Comparison of ENCODE assay signal across 8 cellular contexts in genomic region chr18:76528477-76529432, GRCh38.
A peak's percentile ranks its signal among the peaks of the same experiment; 100 is the strongest.
DNase-seq lines count a peak whose midpoint lies in the region; ATAC-seq and TF ChIP-seq lines count a peak whose summit lies in the region.

No MANE protein-coding gene starts in this region.

- H3K4me2 ChIP-seq in MM.1S (ENCODE audit: low read depth, low read length), result peak overlapping the region; percentile 30; the same call in 1 of the 2 replicates

- H3K9me3 ChIP-seq in MM.1S (replicated peaks; ENCODE audit: insufficient read depth, low read length) (no peaks in the 10 kb centered on the region), iPS-18c (ENCODE audit: control insufficient read depth, insufficient read depth, low read length) (no peaks in the 10 kb centered on the region)

- no peaks in the 10 kb centered on the region for H3K9me3 Mint-ChIP-seq in activated T-cell treated with anti-CD3 and anti-CD28 coated beads, Interleukin-2, amount 50 U/mL, for 24 hours
- H3K9me3 Mint-ChIP-seq in activated naive CD8-positive, alpha-beta T cell (ENCODE audit: low read depth), result no peaks in the 10 kb centered on the region
- H3K9me3 Mint-ChIP-seq in stimulated activated effector memory CD8-positive, alpha-beta T cell treated with anti-CD3 and anti-CD28 coated beads, Interleukin-12 subunit alpha, Interleukin-12 subunit beta, amount 100 ng/mL, for 72 hours, result no peaks in the 10 kb centered on the region

- no peaks in the 10 kb centered on the region for H3K4me1 ChIP-seq in MM.1S (ENCODE audit: low read length)

- no peaks in the 10 kb centered on the region for H4K20me1 ChIP-seq in MM.1S (ENCODE audit: insufficient read depth, low read length)

- DNase-seq in activated T-cell treated with anti-CD3 and anti-CD28 coated beads, Interleukin-2, amount 50 U/mL, for 24 hours, result no peak
- no peak for DNase-seq in activated T-cell treated with anti-CD3 and anti-CD28 coated beads, Interleukin-2, amount 50 U/mL, for 1 hour
- DNase-seq in MM.1S (no peak), GDM1 (lab: John Stamatoyannopoulos, UW) (no peak), hippocampal formation (lab: John Stamatoyannopoulos, UW) (no peak)
- DNase-seq in stimulated activated effector memory CD8-positive, alpha-beta T cell treated with anti-CD3 and anti-CD28 coated beads, Interleukin-12 subunit alpha, Interleukin-12 subunit beta, amount 100 ng/mL, for 72 hours (ENCODE audit: low spot score in 2 of 2), result no peak

- no peak overlapping the region; the same call in 1 of the 2 replicates for H3K4me3 ChIP-seq in MM.1S (ENCODE audit: low read length)
- H3K4me3 ChIP-seq in iPS-18c (ENCODE audit: insufficient read depth, low read depth, low read length), result peak overlapping the region; percentile 29; the same call in 1 of the 2 replicates

- H3K27me3 ChIP-seq in MM.1S (replicated peaks; ENCODE audit: insufficient read depth, low read length), result no peaks in the 10 kb centered on the region

- H3K27me3 Mint-ChIP-seq in activated T-cell treated with anti-CD3 and anti-CD28 coated beads, Interleukin-2, amount 50 U/mL, for 24 hours, result peaks cover 45% of the 10 kb centered on the region
- peaks cover 22% of the 10 kb centered on the region for H3K27me3 Mint-ChIP-seq in activated naive CD8-positive, alpha-beta T cell

- H2AFZ ChIP-seq in MM.1S (ENCODE audit: low read length), result no peak overlapping the region

- H3K36me3 ChIP-seq in MM.1S (replicated peaks; ENCODE audit: insufficient read depth, low read length), result no peaks in the 10 kb centered on the region

- H3K36me3 Mint-ChIP-seq in activated T-cell treated with anti-CD3 and anti-CD28 coated beads, Interleukin-2, amount 50 U/mL, for 24 hours (ENCODE audit: low read depth), result no peaks in the 10 kb centered on the region
- H3K36me3 Mint-ChIP-seq in activated naive CD8-positive, alpha-beta T cell, result no peaks in the 10 kb centered on the region
- no peaks in the 10 kb centered on the region for H3K36me3 Mint-ChIP-seq in stimulated activated effector memory CD8-positive, alpha-beta T cell treated with anti-CD3 and anti-CD28 coated beads, Interleukin-12 subunit alpha, Interleukin-12 subunit beta, amount 100 ng/mL, for 72 hours

- TF ChIP-seq CTCF in MM.1S (IDR thresholded peaks at IDR 0.05; ENCODE audit: low read length), result 0 out of 2 replicates have a peak, but pooled peaks have one; percentile 6

- no peak overlapping the region for H3K27ac ChIP-seq in MM.1S (ENCODE audit: low read length)

- peak overlapping the region; percentile 41 for H3K27ac Mint-ChIP-seq in activated T-cell treated with anti-CD3 and anti-CD28 coated beads, Interleukin-2, amount 50 U/mL, for 24 hours
- H3K27ac Mint-ChIP-seq in activated naive CD8-positive, alpha-beta T cell, result no peak overlapping the region
- peak overlapping the region; percentile 61 for H3K27ac Mint-ChIP-seq in stimulated activated effector memory CD8-positive, alpha-beta T cell treated with anti-CD3 and anti-CD28 coated beads, Interleukin-12 subunit alpha, Interleukin-12 subunit beta, amount 100 ng/mL, for 72 hours

- H3K9me2 ChIP-seq in MM.1S (replicated peaks; ENCODE audit: insufficient read depth, low read length), result no peaks in the 10 kb centered on the region

- ATAC-seq in stimulated activated effector memory CD8-positive, alpha-beta T cell treated with anti-CD3 and anti-CD28 coated beads, Interleukin-12 subunit alpha, Interleukin-12 subunit beta, amount 100 ng/mL, for 72 hours, result peak; percentile 72

- H3K4me3 Mint-ChIP-seq in activated T-cell treated with anti-CD3 and anti-CD28 coated beads, Interleukin-2, amount 50 U/mL, for 24 hours, result peak overlapping the region; percentile 67
- H3K4me3 Mint-ChIP-seq in activated naive CD8-positive, alpha-beta T cell, result peak overlapping the region; percentile 83
- peak overlapping the region; percentile 66 for H3K4me3 Mint-ChIP-seq in stimulated activated effector memory CD8-positive, alpha-beta T cell treated with anti-CD3 and anti-CD28 coated beads, Interleukin-12 subunit alpha, Interleukin-12 subunit beta, amount 100 ng/mL, for 72 hours

- H3K4me1 Mint-ChIP-seq in activated T-cell treated with anti-CD3 and anti-CD28 coated beads, Interleukin-2, amount 50 U/mL, for 24 hours (ENCODE audit: low read depth), result peaks cover 12% of the 10 kb centered on the region
- peaks cover 13% of the 10 kb centered on the region for H3K4me1 Mint-ChIP-seq in activated naive CD8-positive, alpha-beta T cell (ENCODE audit: low read depth)
- peaks cover 20% of the 10 kb centered on the region for H3K4me1 Mint-ChIP-seq in stimulated activated effector memory CD8-positive, alpha-beta T cell treated with anti-CD3 and anti-CD28 coated beads, Interleukin-12 subunit alpha, Interleukin-12 subunit beta, amount 100 ng/mL, for 72 hours

- H3K9ac ChIP-seq in MM.1S (ENCODE audit: low read length), result no peak overlapping the region

- H3F3A ChIP-seq in MM.1S (ENCODE audit: insufficient read depth, low read length), result no peaks in the 10 kb centered on the region

- H3K79me2 ChIP-seq in MM.1S (ENCODE audit: low read length), result no peaks in the 10 kb centered on the region
